8 cellular contexts compared by ENCODE assay signal in genomic region chr11:45918331-45918941, GRCh38. TPM values are rescaled to one million over a fixed set of nuclear protein-coding genes. Genes with fewer than 3 reads are reported as not detected.
DNase-seq lines count a peak whose midpoint lies in the region; ATAC-seq and TF ChIP-seq lines count a peak whose summit lies in the region.

No MANE protein-coding gene starts in this region.

- H3K27ac ChIP-seq in body of pancreas (peak overlapping the region; percentile 93 to 97 (median 96)), iPS DF 6.9 (ENCODE audit: low read length) (no peak overlapping the region)

- H3K27me3 ChIP-seq in body of pancreas, result no peaks in the 10 kb centered on the region
- no peaks in the 10 kb centered on the region for H3K27me3 ChIP-seq in iPS DF 6.9 (ENCODE audit: control insufficient read depth, insufficient read depth, low read length)

- TF ChIP-seq CTCF in GM10266 (IDR thresholded peaks at IDR 0.05; ENCODE audit: control insufficient read depth, insufficient read depth, low read depth, missing control alignments), result no peak
- TF ChIP-seq CTCF in body of pancreas (IDR thresholded peaks at IDR 0.05), result no peak
- TF ChIP-seq CTCF in retinal pigment epithelial cell (conservative IDR thresholded peaks at IDR 0.05; ENCODE audit: low read depth, low read length), result no peak

- intact Hi-C loops in body of pancreas (cut with DNase I), result no loop called here

- H3K36me3 ChIP-seq in body of pancreas (replicated peaks in 1 of 2; ENCODE audit: insufficient read depth in 1 of 2, low read depth in 2 of 2) (peaks cover 8 to 15% of the 10 kb centered on the region in 2 donors), iPS DF 6.9 (ENCODE audit: control insufficient read depth, insufficient read depth, low read length) (peaks cover 12% of the 10 kb centered on the region)

- ATAC-seq in HG02798 (IDR thresholded peaks at IDR 0.05; ENCODE audit: poor library complexity, unreplicated experiment) (peak; percentile 53), body of pancreas (peak; percentile 49)

- H3K4me1 ChIP-seq in body of pancreas (peaks cover 59% of the 10 kb centered on the region), iPS DF 6.9 (ENCODE audit: control insufficient read depth, insufficient read depth, low read length) (peaks cover 13% of the 10 kb centered on the region)

- TF ChIP-seq POLR2A in body of pancreas (IDR thresholded peaks at IDR 0.05), result peak; percentile 58 to 83 (median 71)

- peak; percentile 89 for DNase-seq in GM10266 (ENCODE audit: extremely low spot score)
- DNase-seq in NCI-H1930 (lab: John Stamatoyannopoulos, UW), result peak; percentile 62 to 83
- peak; percentile 61 for DNase-seq in T-helper 9 cell
- peak; percentile 86 to 90 (median 87) for DNase-seq in body of pancreas
- no peak for DNase-seq in iPS DF 6.9 (ENCODE audit: low read depth, low spot score)
- DNase-seq in retinal pigment epithelial cell (ENCODE audit: low read depth), result peak; percentile 15
- no peak for DNase-seq in GOT3 (lab: John Stamatoyannopoulos, UW)

- WGBS in body of pancreas, 2 donors, result 0% methylated on average over 38 of the region's 38 CpGs; no CpG with 5 or more reads in 1 of the 2 donors
- WGBS in iPS DF 6.9 (ENCODE audit: insufficient coverage, insufficient read length), result no CpG with 5 or more reads among the region's 38 CpGs

- H3K4me3 ChIP-seq in body of pancreas (peak overlapping the region; percentile 82 to 91), iPS DF 6.9 (ENCODE audit: low read length) (peak overlapping the region; percentile 80; the same call in 1 of the 2 replicates), retinal pigment epithelial cell (ENCODE audit: low read length) (peak overlapping the region; percentile 98)

- no peaks in the 10 kb centered on the region for H3K9me3 ChIP-seq in body of pancreas
- H3K9me3 ChIP-seq in iPS DF 6.9 (ENCODE audit: control insufficient read depth, insufficient read depth, low read length), result no peaks in the 10 kb centered on the region

RNA-seq across cellular contexts. Expression of gene PEX16, which starts 0.8 kb away (rescaled TPM):
- 10 to 100 TPM; 29.1 to 41.5 TPM for total RNA-seq in body of pancreas

RNA-seq across cellular contexts. Expression of gene LARGE2, which starts 4.0 kb away (rescaled TPM):
- 10 to 100 TPM; 12.2 to 14.5 TPM for total RNA-seq in body of pancreas

RNA-seq across cellular contexts. Expression of gene FREY1, which starts 11.4 kb away (rescaled TPM):
- total RNA-seq in body of pancreas, result 1 to 10 TPM; 2.3 to 8.2 TPM

RNA-seq across cellular contexts. Expression of gene MAPK8IP1, which starts 33.0 kb away (rescaled TPM):
- 10 to 100 TPM; 23.7 to 32.4 TPM for total RNA-seq in body of pancreas

Comparison
In these comparisons a context has a peak if more than half of its experiments do, and no peak if none do; other contexts are left out.
1. DNase-seq: peak in GM10266 (single experiment), NCI-H1930 (2 of 2), T-helper 9 cell (single experiment), body of pancreas (4 of 4) and retinal pigment epithelial cell (single experiment); none in iPS DF 6.9 (single experiment) and GOT3 (single experiment).
2. Peak in every context shown above with its lines, with median percentiles within 50 percentile points of each other: H3K4me3 ChIP-seq.